In the genomic region with DNA sequence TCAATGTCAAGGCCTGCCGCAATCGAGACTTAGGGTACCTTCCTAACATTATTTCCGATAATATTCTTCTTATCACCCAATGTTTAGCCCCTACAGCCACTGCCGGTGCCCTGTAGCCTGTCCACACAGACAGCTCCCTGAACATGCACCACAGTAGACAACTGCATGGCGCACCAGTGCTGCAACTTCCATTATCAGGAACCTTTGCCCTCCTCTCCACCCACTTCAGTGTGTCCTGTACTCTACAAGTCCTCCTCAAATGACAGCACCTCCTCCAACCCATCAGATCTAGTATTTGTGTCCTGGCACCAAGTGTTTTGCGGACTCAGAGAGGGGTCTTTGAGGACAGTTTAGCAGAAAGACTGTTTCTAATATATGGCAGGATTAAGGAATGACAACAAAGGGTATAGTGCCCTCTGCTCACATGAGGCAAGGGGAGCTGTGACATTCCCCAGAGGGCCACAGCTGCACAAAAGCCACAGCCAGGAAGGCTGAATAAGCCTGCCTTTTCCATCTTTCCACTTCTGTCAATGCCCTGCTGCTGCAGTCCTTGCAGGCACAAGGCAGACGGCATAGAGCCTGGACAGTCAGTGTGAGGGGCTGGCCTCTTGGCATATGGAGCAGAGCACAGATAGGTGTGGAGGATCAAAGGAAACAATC, we compare ENCODE assay signal across 26 cellular contexts.
DNase-seq lines count a peak whose midpoint lies in the region; ATAC-seq and TF ChIP-seq lines count a peak whose summit lies in the region.
"Had no signal": no experiment of that assay in that cellular context is flagged by ENCODE, and none has a peak within 500 bp of the region (broad histone marks: within the 10 kb centered on the region; RNA-seq: fewer than 3 reads in every experiment).

No MANE protein-coding gene starts in this region.

- H3K4me3 Mint-ChIP-seq in type B pancreatic cell: no peak overlapping the region
- H3K4me3 Mint-ChIP-seq: activated naive CD8-positive, alpha-beta T cell treated with anti-CD3 and anti-CD28 coated beads for 36 hours; CD4-positive, alpha-beta T cell; HFFc6 had no signal

- H3K9me3 Mint-ChIP-seq in type B pancreatic cell: no peaks in the 10 kb centered on the region
- H3K9me3 Mint-ChIP-seq: activated naive CD8-positive, alpha-beta T cell treated with anti-CD3 and anti-CD28 coated beads for 36 hours; CD4-positive, alpha-beta T cell; HFFc6 had no signal

- ATAC-seq in Right ventricle myocardium inferior (peak; percentile 84), heart left ventricle (peak in 3 of 4 donors; percentile 64 to 88 (median 79)), right lobe of liver (peak; percentile 89 to 98 (median 96)), HG02798 (IDR thresholded peaks at IDR 0.05; ENCODE audit: poor library complexity, unreplicated experiment) (no peak)
- ATAC-seq: gastrocnemius medialis; stimulated activated naive CD8-positive, alpha-beta T cell treated with anti-CD3 and anti-CD28 coated beads, Interleukin-15, Interleukin-2, amounts not matched to agents 100 U/mL and 50 U/mL, for 24 hours had no signal

- H3K4me1 ChIP-seq in heart left ventricle (peaks cover 0 to 12% (median 0%) of the 10 kb centered on the region in 12 donors), right lobe of liver (peaks cover 0 to 13% (median 0%) of the 10 kb centered on the region in 4 donors), BE2C (no peaks in the 10 kb centered on the region)
- H3K4me1 ChIP-seq: gastrocnemius medialis had no signal

- H3K9me3 ChIP-seq in heart left ventricle (no peaks in the 10 kb centered on the region), right lobe of liver (no peaks in the 10 kb centered on the region), BE2C (no peaks in the 10 kb centered on the region)
- H3K9me3 ChIP-seq: ascending aorta, gastrocnemius medialis, SK-N-SH, thoracic aorta had no signal

- 80 to 84% (median 82%) methylated on average over 7 of the region's 7 CpGs for WGBS in heart left ventricle, 4 donors
- 70% methylated on average over 5 of the region's 7 CpGs for WGBS in right lobe of liver (ENCODE audit: insufficient coverage, low coverage, low lambda C conversion rate, missing lambda C conversion rate)

- no peak for TF ChIP-seq POLR2A in heart left ventricle (IDR thresholded peaks at IDR 0.05)
- TF ChIP-seq POLR2A in right lobe of liver (IDR thresholded peaks at IDR 0.05): no peak

- DNase-seq in Right ventricle myocardium inferior (ENCODE audit: missing footprints) (no peak), cardiac septum (ENCODE audit: low spot score) (no peak), heart left ventricle (no peak), right lobe of liver (peak in 2 of 3 donors; percentile 62 to 71), type B pancreatic cell (ENCODE audit: extremely low spot score, unreplicated experiment) (no peak), BE2C (no peak), retina (no peak)
- DNase-seq: activated CD4-positive, alpha-beta T cell treated with anti-CD3 and anti-CD28 coated beads for 4 hours; activated CD8-positive, alpha-beta memory T cell treated with anti-CD3 and anti-CD28 coated beads for 24 hours; activated effector memory CD4-positive, alpha-beta T cell treated with anti-CD3 and anti-CD28 coated beads, Interleukin-2, amount 50 U/mL, for 16 hours; activated naive CD8-positive, alpha-beta T cell treated with anti-CD3 and anti-CD28 coated beads for 36 hours; caudate nucleus; CD4-positive, alpha-beta T cell; gastrocnemius medialis; HFFc6; mammary epithelial cell; NCI-H1092; NCI-H187 treated with DMSO at 0.1 percent for 48 hours; NCI-H226; NCI-H82; SK-N-SH; stimulated activated naive CD8-positive, alpha-beta T cell treated with anti-CD3 and anti-CD28 coated beads, Interleukin-15, Interleukin-2, amounts not matched to agents 100 U/mL and 50 U/mL, for 24 hours; T-helper 2 cell had no signal

- H3K27me3 ChIP-seq in heart left ventricle (no peaks in the 10 kb centered on the region), right lobe of liver (no peaks in the 10 kb centered on the region), BE2C (no peaks in the 10 kb centered on the region)
- H3K27me3 ChIP-seq: ascending aorta, gastrocnemius medialis had no signal

- H3K27ac ChIP-seq in heart left ventricle (no peak overlapping the region), right lobe of liver (no peak overlapping the region)
- H3K27ac ChIP-seq: ascending aorta, gastrocnemius medialis, thoracic aorta had no signal

- H3K27ac Mint-ChIP-seq in type B pancreatic cell: peak overlapping the region; percentile 18
- H3K27ac Mint-ChIP-seq: activated naive CD8-positive, alpha-beta T cell treated with anti-CD3 and anti-CD28 coated beads for 36 hours; CD4-positive, alpha-beta T cell; HFFc6 had no signal

- no peaks in the 10 kb centered on the region for H3K27me3 Mint-ChIP-seq in type B pancreatic cell
- H3K27me3 Mint-ChIP-seq: activated naive CD8-positive, alpha-beta T cell treated with anti-CD3 and anti-CD28 coated beads for 36 hours; CD4-positive, alpha-beta T cell had no signal

- H3K4me1 Mint-ChIP-seq in type B pancreatic cell (ENCODE audit: unreplicated experiment): peaks cover 16% of the 10 kb centered on the region
- H3K4me1 Mint-ChIP-seq: activated naive CD8-positive, alpha-beta T cell treated with anti-CD3 and anti-CD28 coated beads for 36 hours had no signal

- H3K36me3 ChIP-seq in heart left ventricle: no peaks in the 10 kb centered on the region
- H3K36me3 ChIP-seq in right lobe of liver: no peaks in the 10 kb centered on the region
- H3K36me3 ChIP-seq in BE2C: no peaks in the 10 kb centered on the region
- H3K36me3 ChIP-seq: ascending aorta, gastrocnemius medialis, thoracic aorta had no signal

- intact Hi-C loops in Right ventricle myocardium inferior (cut with DNase I): no loop called here
- intact Hi-C loops in cardiac septum (cut with DNase I): no loop called here
- intact Hi-C loops in heart left ventricle (cut with DNase I): no loop called here
- intact Hi-C loops in right lobe of liver (cut with DNase I): no loop called here

- H3K36me3 Mint-ChIP-seq in type B pancreatic cell: no peaks in the 10 kb centered on the region
- H3K36me3 Mint-ChIP-seq: activated naive CD8-positive, alpha-beta T cell treated with anti-CD3 and anti-CD28 coated beads for 36 hours had no signal

- TF ChIP-seq CTCF in heart left ventricle (IDR thresholded peaks at IDR 0.05): no peak
- TF ChIP-seq CTCF in right lobe of liver (IDR thresholded peaks at IDR 0.05): no peak
- TF ChIP-seq CTCF in type B pancreatic cell (conservative IDR thresholded peaks at IDR 0.05): no peak
- no peak for TF ChIP-seq CTCF in BE2C (IDR thresholded peaks at IDR 0.05; ENCODE audit: low read depth, low read length)

- H3K4me3 ChIP-seq in heart left ventricle: no peak overlapping the region
- H3K4me3 ChIP-seq in right lobe of liver: no peak overlapping the region
- H3K4me3 ChIP-seq in BE2C (ENCODE audit: low read depth, low read length): no peak overlapping the region
- H3K4me3 ChIP-seq: ascending aorta, gastrocnemius medialis, thoracic aorta had no signal

Comparison
In these comparisons a context has a peak if more than half of its experiments do, and no peak if none do; other contexts are left out.
1. DNase-seq: peak in right lobe of liver (2 of 3); none in Right ventricle myocardium inferior (single experiment), cardiac septum (single experiment), heart left ventricle (0 of 5), type B pancreatic cell (single experiment), BE2C (single experiment) and retina (single experiment).